In the genomic region with DNA sequence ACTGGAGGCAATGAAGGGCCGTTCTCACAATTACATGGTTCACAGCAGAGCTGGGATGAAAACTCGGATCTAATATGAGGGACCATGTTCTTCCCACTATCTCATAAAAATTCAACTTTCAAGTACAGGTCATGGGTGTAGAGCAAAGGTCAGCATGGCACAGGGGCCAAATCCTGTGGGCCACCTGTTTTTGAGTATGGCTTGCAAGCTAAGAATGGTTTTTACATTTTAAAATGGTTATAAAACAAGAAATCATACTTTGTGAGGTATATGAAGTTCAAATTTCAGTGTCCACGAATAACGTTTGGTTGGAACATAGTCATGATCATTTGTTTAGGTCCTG, we compare ENCODE assay signal across 10 cellular contexts. TPM values are rescaled to one million over a fixed set of nuclear protein-coding genes. Genes with fewer than 3 reads are reported as not detected.
A peak's percentile ranks its signal among the peaks of the same experiment; 100 is the strongest.
DNase-seq lines count a peak whose midpoint lies in the region; ATAC-seq and TF ChIP-seq lines count a peak whose summit lies in the region.
"Had no signal": no experiment of that assay in that cellular context is flagged by ENCODE, and none has a peak within 500 bp of the region (broad histone marks: within the 10 kb centered on the region; RNA-seq: fewer than 3 reads in every experiment).

No MANE protein-coding gene starts in this region.

- no peak for ATAC-seq in HG02885 (IDR thresholded peaks at IDR 0.05; ENCODE audit: poor library complexity, unreplicated experiment)

- peaks cover 42% of the 10 kb centered on the region for H3F3A ChIP-seq in PC-9 (ENCODE audit: insufficient read depth, low read depth)

- H3K4me2 ChIP-seq in PC-9 (peak overlapping the region; percentile 91), skeletal muscle satellite cell (ENCODE audit: low read length) (peak overlapping the region; percentile 92)

- H3K9ac ChIP-seq in skeletal muscle satellite cell (ENCODE audit: low read depth, low read length) = peak overlapping the region; percentile 64

- H3K4me1 Mint-ChIP-seq in Calu3 (ENCODE audit: low read depth, unreplicated experiment) = peaks cover 31% of the 10 kb centered on the region

- no peaks in the 10 kb centered on the region for H3K27me3 Mint-ChIP-seq in Calu3 (ENCODE audit: unreplicated experiment)

- H3K36me3 Mint-ChIP-seq in Calu3 (ENCODE audit: insufficient read depth, unreplicated experiment) = peaks cover 41% of the 10 kb centered on the region
- H3K36me3 Mint-ChIP-seq: brain had no signal

- H3K4me1 ChIP-seq in PC-9 (replicated peaks; ENCODE audit: insufficient read depth) = peaks cover 77% of the 10 kb centered on the region
- H3K4me1 ChIP-seq in skeletal muscle satellite cell (ENCODE audit: control insufficient read depth, insufficient read depth, low read length) = peaks cover 66% of the 10 kb centered on the region

- H3K27ac ChIP-seq in PC-9 (peak overlapping the region; percentile 87), coronary artery (peak overlapping the region; percentile 34 to 48)

- no peak for TF ChIP-seq CTCF in Calu3 (IDR thresholded peaks at IDR 0.05; ENCODE audit: unreplicated experiment)
- TF ChIP-seq CTCF in PC-9 (conservative IDR thresholded peaks at IDR 0.05) = no peak
- no peak for TF ChIP-seq CTCF in coronary artery (IDR thresholded peaks at IDR 0.05)

- H3K9me3 ChIP-seq in PC-9 (ENCODE audit: insufficient read depth, low read depth) (no peaks in the 10 kb centered on the region), skeletal muscle satellite cell (replicated peaks; ENCODE audit: low read length) (no peaks in the 10 kb centered on the region)

- H4K20me1 ChIP-seq in PC-9 (ENCODE audit: insufficient read depth) = no peaks in the 10 kb centered on the region

- in situ Hi-C loops in G401 (cut with HindIII; ENCODE audit: low sequenced_read_pairs) = no loop called here

- BruUV-seq in Calu3 (replicated peaks; lab: Mats Ljungman, UMichigan) = no TSS peak
- no TSS peak for BruUV-seq in PC-9 (replicated peaks; lab: Mats Ljungman, UMichigan)

- H3K4me3 Mint-ChIP-seq in Calu3 (ENCODE audit: low read depth, unreplicated experiment) = peak overlapping the region; percentile 97

- peak overlapping the region; percentile 88 for H3K27ac Mint-ChIP-seq in Calu3 (ENCODE audit: unreplicated experiment)

- no peaks in the 10 kb centered on the region for H3K9me2 ChIP-seq in PC-9 (ENCODE audit: insufficient read depth)

- H3K27me3 ChIP-seq in PC-9 (ENCODE audit: insufficient read depth, low read depth) (no peaks in the 10 kb centered on the region), skeletal muscle satellite cell (ENCODE audit: control insufficient read depth, insufficient read depth, low read length) (no peaks in the 10 kb centered on the region)

- intact Hi-C loops in Calu3 (cut with micrococcal nuclease; ENCODE audit: unreplicated experiment) = loop anchor here (5.0 kb wide), 1 partner anchor 45 kb away; no protein-coding TSS in a partner anchor
- intact Hi-C loops in PC-9 (cut with micrococcal nuclease; ENCODE audit: unreplicated experiment) = no loop called here

- H2AFZ ChIP-seq in PC-9 = peak overlapping the region; percentile 31; the same call in 1 of the 2 replicates

- peak overlapping the region; percentile 97; the same call in 1 of the 2 replicates for H3K4me3 ChIP-seq in PC-9
- peak overlapping the region; percentile 32 for H3K4me3 ChIP-seq in coronary artery
- peak overlapping the region; percentile 56 for H3K4me3 ChIP-seq in skeletal muscle satellite cell (ENCODE audit: low read length)

- POLR2A ChIA-PET in PC-9 (lab: Charles Lee; ENCODE audit: unreplicated experiment) = interaction anchor here (0.5 kb wide), 1 partner anchor 1045 kb away, joined by 4 read pairs; no protein-coding TSS in a partner anchor

- no peak for DNase-seq in Calu3
- DNase-seq in PC-9 = no peak
- DNase-seq in coronary artery (ENCODE audit: low spot score) = no peak
- DNase-seq in middle frontal gyrus (ENCODE audit: extremely low spot score, low spot score) = no peak
- no peak for DNase-seq in effector CD4-positive, alpha-beta T cell
- DNase-seq in G401 (ENCODE audit: low spot score) = no peak
- DNase-seq: activated CD4-positive, CD25-positive, alpha-beta regulatory T cell treated with anti-CD3 and anti-CD28 coated beads, Interleukin-2, amount 50 U/mL, for 72 hours had no signal

- H3K36me3 ChIP-seq in PC-9 (ENCODE audit: low read depth) (peaks cover 26% of the 10 kb centered on the region; the same call in 1 of the 2 replicates), skeletal muscle satellite cell (ENCODE audit: insufficient read depth, low read length) (no peaks in the 10 kb centered on the region)

- CTCF ChIA-PET in Calu3 (lab: Charles Lee) = no interaction called here
- CTCF ChIA-PET in PC-9 (lab: Charles Lee) = interaction anchor here (1.1 kb wide), 1 partner anchor 143 kb away, joined by 5 read pairs; no protein-coding TSS in a partner anchor

- H3K9me3 Mint-ChIP-seq in Calu3 (ENCODE audit: low read depth, unreplicated experiment) = no peaks in the 10 kb centered on the region
- H3K9me3 Mint-ChIP-seq: brain had no signal

- H3K79me2 ChIP-seq in PC-9 (ENCODE audit: low read depth) = peaks cover 88% of the 10 kb centered on the region

RNA-seq across cellular contexts. Expression of gene MAP3K5, which starts 4.6 kb away (rescaled TPM):
- 15.3 and 15.8 TPM in 2 replicates for total RNA-seq in Calu3 (2022)
- total RNA-seq in PC-9 (2021) = 10.4 and 10.9 TPM in 2 replicates
- total RNA-seq in skeletal muscle satellite cell (2012; rRNA removed) = 6.6 and 9.6 TPM in 2 replicates
- not detected in 2 replicates for total RNA-seq in G401 (2014; rRNA removed; shearing (Covaris generic))

RNA-seq across cellular contexts. Expression of gene PEX7, which starts 34.7 kb away (rescaled TPM):
- 3.9 and 5.1 TPM in 2 replicates for total RNA-seq in Calu3 (2022)
- 5.6 and 11.5 TPM in 2 replicates for total RNA-seq in PC-9 (2021)
- 7.2 and 7.9 TPM in 2 replicates for total RNA-seq in skeletal muscle satellite cell (2012; rRNA removed)
- total RNA-seq in G401 (2014; rRNA removed; shearing (Covaris generic)) = 4.6 and 5.8 TPM in 2 replicates

Comparison
In these comparisons a context has a peak if more than half of its experiments do, and no peak if none do; other contexts are left out.
1. H3K4me3 ChIP-seq: peak in every context shown above with its lines; median percentile 97 in PC-9; 56 in skeletal muscle satellite cell; 32 in coronary artery.
2. RNA of gene MAP3K5, which starts 4.6 kb away (total RNA-seq): 15.3 to 15.8 TPM in Calu3 and 10.4 to 10.9 TPM in PC-9; not detected in G401; every median in the first group is over 10 times any median in the second.